Comparison of ENCODE assay signal across 29 cellular contexts in genomic region chr5:135235551-135236100, GRCh38.
DNase-seq lines count a peak whose midpoint lies in the region; TF ChIP-seq lines count a peak whose summit lies in the region.
"Had no signal": no experiment of that assay in that cellular context is flagged by ENCODE, and none has a peak within 500 bp of the region (broad histone marks: within the 10 kb centered on the region; RNA-seq: fewer than 3 reads in every experiment).

No MANE protein-coding gene starts in this region.

- no peak overlapping the region for H3K4me3 ChIP-seq in epithelial cell of esophagus (ENCODE audit: low read length)
- H3K4me3 ChIP-seq in vagina: no peak overlapping the region
- H3K4me3 ChIP-seq: A549, cardiac muscle cell, SJCRH30 had no signal

- peak overlapping the region in 2 of 3 experiments; percentile 72 to 73 for H3K27ac Mint-ChIP-seq in nephron
- no peak overlapping the region for H3K27ac Mint-ChIP-seq in Calu3 (ENCODE audit: unreplicated experiment)
- H3K27ac Mint-ChIP-seq: activated T-helper 1 cell treated with anti-CD3 and anti-CD28 coated beads, Interleukin-12 subunit alpha, Interleukin-12 subunit beta, Interleukin-2, Interleukin-4 antibody, amounts not matched to agents 30 ng/mL and 10 ng/mL and 1 ng/mL, durations not matched to agents 14 hours and 24 hours and 36 hours; dendritic cell treated with granulocyte-macrophage colony-stimulating factor and Interleukin-4, amounts not matched to agents 40 ng/mL and 50 ng/mL, for 4 days; H9; IgD-negative memory B cell; WTC11 had no signal

- no peaks in the 10 kb centered on the region for H3K9me3 Mint-ChIP-seq in nephron
- H3K9me3 Mint-ChIP-seq in Calu3 (ENCODE audit: low read depth, unreplicated experiment): no peaks in the 10 kb centered on the region
- H3K9me3 Mint-ChIP-seq: activated T-helper 1 cell treated with anti-CD3 and anti-CD28 coated beads, Interleukin-12 subunit alpha, Interleukin-12 subunit beta, Interleukin-2, Interleukin-4 antibody, amounts not matched to agents 30 ng/mL and 10 ng/mL and 1 ng/mL, durations not matched to agents 14 hours and 24 hours and 36 hours; dendritic cell treated with granulocyte-macrophage colony-stimulating factor and Interleukin-4, amounts not matched to agents 40 ng/mL and 50 ng/mL, for 4 days; H9; IgD-negative memory B cell; WTC11 had no signal

- no peak for TF ChIP-seq POLR2A in vagina (IDR thresholded peaks at IDR 0.05)

- BruUV-seq in Calu3 (replicated peaks; lab: Mats Ljungman, UMichigan): no TSS peak

- CTCF ChIA-PET in Calu3 (lab: Charles Lee): interaction anchor here (0.6 to 2.1 kb wide), 2 partner anchors 19 to 322 kb away, joined by 4 to 6 read pairs; no protein-coding TSS in a partner anchor

- no peaks in the 10 kb centered on the region for H3K36me3 ChIP-seq in vagina
- H3K36me3 ChIP-seq: cardiac muscle cell, SJCRH30 had no signal

- peaks cover 89% of the 10 kb centered on the region for H3K4me1 ChIP-seq in vagina
- H3K4me1 ChIP-seq: parathyroid adenoma had no signal

- peak overlapping the region; percentile 51 for H3K27ac ChIP-seq in vagina
- H3K27ac ChIP-seq: cardiac muscle cell, parathyroid adenoma had no signal

- DNase-seq in activated effector memory CD4-positive, alpha-beta T cell treated with anti-CD3 and anti-CD28 coated beads, Interleukin-2, amount 50 U/mL, for 16 hours: peak; percentile 33
- no peak for DNase-seq in activated effector memory CD4-positive, alpha-beta T cell treated with Interleukin-2 at 50 U/mL for 16 hours
- peak; percentile 90 for DNase-seq in epithelial cell of esophagus (ENCODE audit: low read depth)
- peak; percentile 67 to 81 for DNase-seq in vagina (ENCODE audit: extremely low spot score in 2 of 2)
- no peak for DNase-seq in DMS153 treated with DMSO at 0.1 percent for 48 hours (lab: John Stamatoyannopoulos, UW; ENCODE audit: unreplicated experiment)
- no peak for DNase-seq in Calu3
- no peak for DNase-seq in A172 (ENCODE audit: low spot score)
- DNase-seq: activated CD4-positive, alpha-beta T cell treated with anti-CD3 and anti-CD28 coated beads, Interleukin-2, amount 50 U/mL, for 1 hour; activated naive CD4-positive, alpha-beta T cell treated with anti-CD3 and anti-CD28 coated beads, Interleukin-2, amount 50 U/mL, for 16 hours; AML-193; aorta; DMS79 treated with DMSO at 0.1 percent for 48 hours; GF-D8; H9; NCI-H1092; NCI-H187 treated with DMSO at 0.1 percent for 48 hours; right cardiac atrium; SJCRH30; stimulated activated CD4-positive, alpha-beta T cell treated with anti-CD3 and anti-CD28 coated beads, Interleukin-12 subunit alpha, Interleukin-12 subunit beta, amount 100 ng/mL, for 4 hours; stimulated activated CD4-positive, alpha-beta T cell treated with anti-CD3 and anti-CD28 coated beads, Interleukin-4, amount 100 ng/mL, for 1 hour; substantia nigra had no signal

- H3K27me3 Mint-ChIP-seq in nephron (ENCODE audit: low read depth) (peaks cover 24% of the 10 kb centered on the region), Calu3 (ENCODE audit: unreplicated experiment) (peaks cover 59% of the 10 kb centered on the region)

- H3K4me1 Mint-ChIP-seq in nephron (peaks cover 67% of the 10 kb centered on the region), Calu3 (ENCODE audit: low read depth, unreplicated experiment) (no peaks in the 10 kb centered on the region)

- intact Hi-C loops in vagina (cut with DNase I): no loop called here
- intact Hi-C loops in Calu3 (cut with micrococcal nuclease; ENCODE audit: unreplicated experiment): no loop called here

- H3K36me3 Mint-ChIP-seq in nephron (ENCODE audit: low read depth) (no peaks in the 10 kb centered on the region), Calu3 (ENCODE audit: insufficient read depth, unreplicated experiment) (peaks cover 4% of the 10 kb centered on the region)
- H3K36me3 Mint-ChIP-seq: IgD-negative memory B cell, WTC11 had no signal

- H3K9me3 ChIP-seq in vagina: no peaks in the 10 kb centered on the region
- H3K9me3 ChIP-seq: A549, SJCRH30 had no signal

- TF ChIP-seq CTCF in epithelial cell of esophagus (IDR thresholded peaks at IDR 0.05; ENCODE audit: insufficient read depth, low read depth, low read length, missing control alignments): no peak
- no peak for TF ChIP-seq CTCF in nephron (IDR thresholded peaks at IDR 0.05; ENCODE audit: unreplicated experiment in 3 of 3)
- no peak for TF ChIP-seq CTCF in vagina (IDR thresholded peaks at IDR 0.05)
- TF ChIP-seq CTCF in Calu3 (IDR thresholded peaks at IDR 0.05; ENCODE audit: unreplicated experiment): no peak

- H3K4me3 Mint-ChIP-seq in nephron (no peak overlapping the region), Calu3 (ENCODE audit: low read depth, unreplicated experiment) (no peak overlapping the region)
- H3K4me3 Mint-ChIP-seq: activated T-helper 1 cell treated with anti-CD3 and anti-CD28 coated beads, Interleukin-12 subunit alpha, Interleukin-12 subunit beta, Interleukin-2, Interleukin-4 antibody, amounts not matched to agents 30 ng/mL and 10 ng/mL and 1 ng/mL, durations not matched to agents 14 hours and 24 hours and 36 hours; dendritic cell treated with granulocyte-macrophage colony-stimulating factor and Interleukin-4, amounts not matched to agents 40 ng/mL and 50 ng/mL, for 4 days; H9; IgD-negative memory B cell; WTC11 had no signal

- H3K27me3 ChIP-seq in vagina: no peaks in the 10 kb centered on the region
- H3K27me3 ChIP-seq: SJCRH30 had no signal

Comparison
In these comparisons a context has a peak if more than half of its experiments do, and no peak if none do; other contexts are left out.
1. DNase-seq: peak in activated effector memory CD4-positive, alpha-beta T cell treated with anti-CD3 and anti-CD28 coated beads, Interleukin-2, amount 50 U/mL, for 16 hours (single experiment), epithelial cell of esophagus (single experiment) and vagina (2 of 2); none in activated effector memory CD4-positive, alpha-beta T cell treated with Interleukin-2 at 50 U/mL for 16 hours (single experiment), DMS153 treated with DMSO at 0.1 percent for 48 hours (single experiment), Calu3 (single experiment) and A172 (single experiment).